Comparison of ENCODE assay signal across 8 cellular contexts in genomic region chr19:49641688-49642487, GRCh38. TPM values are rescaled to one million over a fixed set of nuclear protein-coding genes. Genes with fewer than 3 reads are reported as not detected.
DNase-seq lines count a peak whose midpoint lies in the region; ATAC-seq and TF ChIP-seq lines count a peak whose summit lies in the region.

A gene with protein sequence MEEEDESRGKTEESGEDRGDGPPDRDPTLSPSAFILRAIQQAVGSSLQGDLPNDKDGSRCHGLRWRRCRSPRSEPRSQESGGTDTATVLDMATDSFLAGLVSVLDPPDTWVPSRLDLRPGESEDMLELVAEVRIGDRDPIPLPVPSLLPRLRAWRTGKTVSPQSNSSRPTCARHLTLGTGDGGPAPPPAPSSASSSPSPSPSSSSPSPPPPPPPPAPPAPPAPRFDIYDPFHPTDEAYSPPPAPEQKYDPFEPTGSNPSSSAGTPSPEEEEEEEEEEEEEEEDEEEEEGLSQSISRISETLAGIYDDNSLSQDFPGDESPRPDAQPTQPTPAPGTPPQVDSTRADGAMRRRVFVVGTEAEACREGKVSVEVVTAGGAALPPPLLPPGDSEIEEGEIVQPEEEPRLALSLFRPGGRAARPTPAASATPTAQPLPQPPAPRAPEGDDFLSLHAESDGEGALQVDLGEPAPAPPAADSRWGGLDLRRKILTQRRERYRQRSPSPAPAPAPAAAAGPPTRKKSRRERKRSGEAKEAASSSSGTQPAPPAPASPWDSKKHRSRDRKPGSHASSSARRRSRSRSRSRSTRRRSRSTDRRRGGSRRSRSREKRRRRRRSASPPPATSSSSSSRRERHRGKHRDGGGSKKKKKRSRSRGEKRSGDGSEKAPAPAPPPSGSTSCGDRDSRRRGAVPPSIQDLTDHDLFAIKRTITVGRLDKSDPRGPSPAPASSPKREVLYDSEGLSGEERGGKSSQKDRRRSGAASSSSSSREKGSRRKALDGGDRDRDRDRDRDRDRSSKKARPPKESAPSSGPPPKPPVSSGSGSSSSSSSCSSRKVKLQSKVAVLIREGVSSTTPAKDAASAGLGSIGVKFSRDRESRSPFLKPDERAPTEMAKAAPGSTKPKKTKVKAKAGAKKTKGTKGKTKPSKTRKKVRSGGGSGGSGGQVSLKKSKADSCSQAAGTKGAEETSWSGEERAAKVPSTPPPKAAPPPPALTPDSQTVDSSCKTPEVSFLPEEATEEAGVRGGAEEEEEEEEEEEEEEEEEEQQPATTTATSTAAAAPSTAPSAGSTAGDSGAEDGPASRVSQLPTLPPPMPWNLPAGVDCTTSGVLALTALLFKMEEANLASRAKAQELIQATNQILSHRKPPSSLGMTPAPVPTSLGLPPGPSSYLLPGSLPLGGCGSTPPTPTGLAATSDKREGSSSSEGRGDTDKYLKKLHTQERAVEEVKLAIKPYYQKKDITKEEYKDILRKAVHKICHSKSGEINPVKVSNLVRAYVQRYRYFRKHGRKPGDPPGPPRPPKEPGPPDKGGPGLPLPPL (plus strand): TSS chr19:49642209. CDS start chr19:49645027, 2,818 bp downstream.

- peak within 1 kb of the TSS; percentile 94 to 99 (median 97) for H3K27ac Mint-ChIP-seq in naive thymus-derived CD8-positive, alpha-beta T cell

- H3K4me1 Mint-ChIP-seq in naive thymus-derived CD8-positive, alpha-beta T cell: peaks cover 47 to 75% (median 63%) of the 10 kb centered on the region in 4 donors

- DNase-seq in EH (ENCODE audit: low read depth): peak; percentile 99
- DNase-seq in H4 (ENCODE audit: low spot score): peak; percentile 99
- peak; percentile 99 for DNase-seq in activated T-helper 9 cell treated with anti-CD3 and anti-CD28 coated beads, Interleukin-2, amount 50 U/mL, for 16 hours (ENCODE audit: low read depth)
- peak; percentile 99 for DNase-seq in fibroblast of mammary gland (ENCODE audit: low read depth)
- peak; percentile 96 to 100 (median 99) for DNase-seq in naive thymus-derived CD8-positive, alpha-beta T cell
- DNase-seq in stimulated activated naive CD4-positive, alpha-beta T cell (lab: John Stamatoyannopoulos, UW): peak; percentile 97 to 100 (median 99)

- no peaks in the 10 kb centered on the region for H3K9me2 ChIP-seq in Loucy (replicated peaks; ENCODE audit: low read depth, low read length)

- peaks cover 21% of the 10 kb centered on the region for H4K20me1 ChIP-seq in Loucy (ENCODE audit: insufficient read depth, low read length, poor library complexity, severe bottlenecking)

- no peaks in the 10 kb centered on the region for H3K9me3 Mint-ChIP-seq in naive thymus-derived CD8-positive, alpha-beta T cell

- peaks cover 5% of the 10 kb centered on the region; the same call in 1 of the 2 replicates for H3K36me3 ChIP-seq in Loucy (ENCODE audit: insufficient read depth, low read length)

- H2AFZ ChIP-seq in Loucy (ENCODE audit: low read length): peak within 1 kb of the TSS; percentile 73

- TF ChIP-seq CTCF in Loucy (conservative IDR thresholded peaks at IDR 0.05; ENCODE audit: low read length) (no peak), fibroblast of mammary gland (conservative IDR thresholded peaks at IDR 0.05; ENCODE audit: control insufficient read depth, insufficient read depth, low read depth, low read length) (no peak)

- peak within 1 kb of the TSS; percentile 87 to 98 (median 95) for H3K4me3 Mint-ChIP-seq in naive thymus-derived CD8-positive, alpha-beta T cell

- H3F3A ChIP-seq in Loucy (ENCODE audit: low read depth): 0 out of 2 replicates have a peak, but pooled peaks cover 3% of the 10 kb centered on the region

- peaks cover 42% of the 10 kb centered on the region for H3K79me2 ChIP-seq in Loucy (ENCODE audit: insufficient read depth, low read length)

- ATAC-seq in naive thymus-derived CD8-positive, alpha-beta T cell: peak; percentile 65 to 69

- POLR2A ChIA-PET in naive thymus-derived CD8-positive, alpha-beta T cell (lab: Charles Lee): interaction anchor here (0.6 to 7.8 kb wide), 20 partner anchors 10 to 307 kb away, joined by 3 to 180 read pairs (median 4); partner anchors contain the start of genes AKT1S1, BCL2L12, CD37 and IRF3

- peaks cover 0 to 14% (median under 1%) of the 10 kb centered on the region in 3 donors for H3K36me3 Mint-ChIP-seq in naive thymus-derived CD8-positive, alpha-beta T cell

- no peaks in the 10 kb centered on the region for H3K27me3 ChIP-seq in Loucy (ENCODE audit: insufficient read depth, low read length, poor library complexity, severe bottlenecking)

- H3K4me3 ChIP-seq in Loucy (ENCODE audit: low read length, poor library complexity, severe bottlenecking): peak within 1 kb of the TSS; percentile 89
- peak within 1 kb of the TSS; percentile 99 for H3K4me3 ChIP-seq in fibroblast of mammary gland (ENCODE audit: control insufficient read depth, low read depth, low read length)

- no peaks in the 10 kb centered on the region for H3K9me3 ChIP-seq in Loucy (ENCODE audit: insufficient read depth, low read depth, low read length)

- peak within 1 kb of the TSS; percentile 99 for H3K9ac ChIP-seq in Loucy (ENCODE audit: low read depth, low read length, poor library complexity, severe bottlenecking)

- H3K4me2 ChIP-seq in Loucy (ENCODE audit: low read depth, low read length, poor library complexity, severe bottlenecking): peak within 1 kb of the TSS; percentile 89

- no peaks in the 10 kb centered on the region for H3K27me3 Mint-ChIP-seq in naive thymus-derived CD8-positive, alpha-beta T cell

- peak; percentile 71 for TF ChIP-seq POLR2A in Raji (IDR thresholded peaks at IDR 0.05; ENCODE audit: insufficient read depth, low read depth, low read length)

- H3K4me1 ChIP-seq in Loucy (ENCODE audit: insufficient read depth, low read length, poor library complexity, severe bottlenecking): peaks cover 32% of the 10 kb centered on the region

RNA-seq across cellular contexts. Expression of the gene that starts here (rescaled TPM):
- 13.9 and 17.5 TPM in 2 replicates for total RNA-seq in H4 (2014; rRNA removed; shearing (Covaris generic))
- total RNA-seq in naive thymus-derived CD8-positive, alpha-beta T cell: 10 to 100 TPM; 51.0 to 62.3 TPM
- polyA plus RNA-seq in naive thymus-derived CD8-positive, alpha-beta T cell: 1 to 10 TPM; 1.1 to 2.5 (median 1.2) TPM

Comparison
In these comparisons a context has a peak if more than half of its experiments do, and no peak if none do; other contexts are left out.
1. Peak in every context shown above with its lines: DNase-seq, ATAC-seq and H3K4me3 ChIP-seq.